12 cellular contexts compared by ENCODE assay signal in genomic region chr17:39607851-39608130, GRCh38. TPM values are rescaled to one million over a fixed set of nuclear protein-coding genes. Genes with fewer than 3 reads are reported as not detected.
A peak's percentile ranks its signal among the peaks of the same experiment; 100 is the strongest.
DNase-seq lines count a peak whose midpoint lies in the region; ATAC-seq, FAIRE-seq and TF ChIP-seq lines count a peak whose summit lies in the region.
"Had no signal": no experiment of that assay in that cellular context is flagged by ENCODE, and none has a peak within 500 bp of the region (broad histone marks: within the 10 kb centered on the region; RNA-seq: fewer than 3 reads in every experiment).

TSS of gene NEUROD2 (minus strand) at chr17:39607920. CDS start at chr17:39606599, 1,321 bp downstream.

- H3K36me3 ChIP-seq in iPS-20b (ENCODE audit: insufficient read depth, low read depth, low read length) (no peaks in the 10 kb centered on the region), thymus (ENCODE audit: control insufficient read depth, insufficient read depth) (no peaks in the 10 kb centered on the region)

- DNase-seq in activated naive CD8-positive, alpha-beta T cell treated with anti-CD3 and anti-CD28 coated beads, Interleukin-2, amount 50 U/mL, for 24 hours = no peak
- no peak for DNase-seq in T-helper 17 cell
- DNase-seq in NCI-H1417 (lab: John Stamatoyannopoulos, UW) = no peak
- DNase-seq in GM12892 (ENCODE audit: insufficient read length) = no peak
- no peak for DNase-seq in DMS153 (lab: John Stamatoyannopoulos, UW)
- DNase-seq: activated naive CD4-positive, alpha-beta T cell treated with anti-CD3 and anti-CD28 coated beads, Interleukin-2, amount 50 U/mL, for 16 hours; small intestine; stimulated activated CD8-positive, alpha-beta memory T cell treated with anti-CD3 and anti-CD28 coated beads, Interleukin-4, amount 100 ng/mL, for 48 hours had no signal

- H3K4me3 ChIP-seq in iPS-20b (ENCODE audit: low read length) = peak within 1 kb of the TSS; percentile 60; the same call in 1 of the 2 replicates
- H3K4me3 ChIP-seq in thymus (ENCODE audit: low read length) = peak within 1 kb of the TSS; percentile 5

- no peak for ATAC-seq in activated naive CD8-positive, alpha-beta T cell treated with anti-CD3 and anti-CD28 coated beads, Interleukin-2, amount 50 U/mL, for 24 hours
- ATAC-seq in T-helper 17 cell = no peak

- FAIRE-seq in GM12892 (lab: Jason Lieb, UNC) = no peak
- FAIRE-seq: small intestine had no signal

- no peak within 1 kb of the TSS for H3K9ac ChIP-seq in iPS-20b (ENCODE audit: low read depth, low read length)

- no peaks in the 10 kb centered on the region for H3K36me3 Mint-ChIP-seq in activated naive CD8-positive, alpha-beta T cell
- H3K36me3 Mint-ChIP-seq in activated naive CD8-positive, alpha-beta T cell treated with anti-CD3 and anti-CD28 coated beads, Interleukin-2, amount 50 U/mL, for 24 hours (ENCODE audit: low read depth) = no peaks in the 10 kb centered on the region
- peaks cover 2% of the 10 kb centered on the region for H3K36me3 Mint-ChIP-seq in T-helper 17 cell (ENCODE audit: low read depth)

- H3K27ac Mint-ChIP-seq in activated naive CD8-positive, alpha-beta T cell = no peak within 1 kb of the TSS
- no peak within 1 kb of the TSS for H3K27ac Mint-ChIP-seq in activated naive CD8-positive, alpha-beta T cell treated with anti-CD3 and anti-CD28 coated beads, Interleukin-2, amount 50 U/mL, for 24 hours
- no peak within 1 kb of the TSS for H3K27ac Mint-ChIP-seq in T-helper 17 cell
- H3K27ac Mint-ChIP-seq: dendritic cell treated with granulocyte-macrophage colony-stimulating factor and Interleukin-4, amounts not matched to agents 40 ng/mL and 50 ng/mL, for 4 days had no signal

- H3K27ac ChIP-seq in iPS-20b (ENCODE audit: low read length) = no peak within 1 kb of the TSS
- no peak within 1 kb of the TSS for H3K27ac ChIP-seq in thymus (ENCODE audit: low read depth)

- H3K4me1 ChIP-seq in iPS-20b (ENCODE audit: insufficient read depth, low read length) = peaks cover 10% of the 10 kb centered on the region; the same call in 1 of the 2 replicates
- H3K4me1 ChIP-seq in thymus (ENCODE audit: control insufficient read depth, insufficient read depth, low read length) = no peaks in the 10 kb centered on the region

- peak within 1 kb of the TSS; percentile 23 for H3K4me3 Mint-ChIP-seq in activated naive CD8-positive, alpha-beta T cell
- no peak within 1 kb of the TSS for H3K4me3 Mint-ChIP-seq in activated naive CD8-positive, alpha-beta T cell treated with anti-CD3 and anti-CD28 coated beads, Interleukin-2, amount 50 U/mL, for 24 hours
- H3K4me3 Mint-ChIP-seq in T-helper 17 cell = peak within 1 kb of the TSS; percentile 68
- H3K4me3 Mint-ChIP-seq: dendritic cell treated with granulocyte-macrophage colony-stimulating factor and Interleukin-4, amounts not matched to agents 40 ng/mL and 50 ng/mL, for 4 days had no signal

- TF ChIP-seq POLR2A in GM12892 (IDR thresholded peaks at IDR 0.05; ENCODE audit: low read depth, low read length) = no peak

- H3K4me1 Mint-ChIP-seq in activated naive CD8-positive, alpha-beta T cell (ENCODE audit: low read depth) = peaks cover 24% of the 10 kb centered on the region
- peaks cover 23% of the 10 kb centered on the region for H3K4me1 Mint-ChIP-seq in activated naive CD8-positive, alpha-beta T cell treated with anti-CD3 and anti-CD28 coated beads, Interleukin-2, amount 50 U/mL, for 24 hours
- peaks cover 12% of the 10 kb centered on the region for H3K4me1 Mint-ChIP-seq in T-helper 17 cell

- H3K27me3 Mint-ChIP-seq in activated naive CD8-positive, alpha-beta T cell = peaks cover 24% of the 10 kb centered on the region
- H3K27me3 Mint-ChIP-seq in activated naive CD8-positive, alpha-beta T cell treated with anti-CD3 and anti-CD28 coated beads, Interleukin-2, amount 50 U/mL, for 24 hours = peaks cover 60% of the 10 kb centered on the region
- peaks cover 40% of the 10 kb centered on the region for H3K27me3 Mint-ChIP-seq in T-helper 17 cell

- H3K27me3 ChIP-seq in iPS-20b (ENCODE audit: insufficient read depth, low read length) (peaks cover 100% of the 10 kb centered on the region), thymus (ENCODE audit: control insufficient read depth, insufficient read depth) (peaks cover 84% of the 10 kb centered on the region)

- H3K9me3 ChIP-seq in T-helper 17 cell (ENCODE audit: control insufficient read depth, low read length, poor library complexity, severe bottlenecking) = no peaks in the 10 kb centered on the region
- no peaks in the 10 kb centered on the region for H3K9me3 ChIP-seq in iPS-20b (ENCODE audit: insufficient read depth, low read depth, low read length)
- H3K9me3 ChIP-seq in thymus (ENCODE audit: control insufficient read depth) = no peaks in the 10 kb centered on the region

- no peaks in the 10 kb centered on the region for H3K9me3 Mint-ChIP-seq in activated naive CD8-positive, alpha-beta T cell (ENCODE audit: low read depth)
- H3K9me3 Mint-ChIP-seq in activated naive CD8-positive, alpha-beta T cell treated with anti-CD3 and anti-CD28 coated beads, Interleukin-2, amount 50 U/mL, for 24 hours = no peaks in the 10 kb centered on the region
- H3K9me3 Mint-ChIP-seq: dendritic cell treated with granulocyte-macrophage colony-stimulating factor and Interleukin-4, amounts not matched to agents 40 ng/mL and 50 ng/mL, for 4 days had no signal

- 12% methylated on average over 20 of the region's 20 CpGs for WGBS in thymus

RNA-seq across cellular contexts. Expression of gene NEUROD2, which starts in this region (rescaled TPM):
- not detected for total RNA-seq in T-helper 17 cell
- polyA plus RNA-seq in thymus = 0.14 TPM
- polyA plus RNA-seq in GM12892 (2012; ENCODE audit: missing spikeins) = 0.04 TPM
